In genomic region chr6:5522147-5522546, GRCh38 we compare ENCODE assay signal across 13 cellular contexts.
"Had no signal": no experiment of that assay in that cellular context is flagged by ENCODE, and none has a peak within 500 bp of the region (broad histone marks: within the 10 kb centered on the region; RNA-seq: fewer than 3 reads in every experiment).

No MANE protein-coding gene starts in this region.

- H3K4me3 ChIP-seq: ascending aorta, suprapubic skin, upper lobe of left lung had no signal

- H3K27me3 Mint-ChIP-seq: activated naive CD8-positive, alpha-beta T cell treated with anti-CD3 and anti-CD28 coated beads for 36 hours; activated T-cell treated with anti-CD3 and anti-CD28 coated beads, Interleukin-2, amount 50 U/mL, for 24 hours had no signal

- H3K9me3 Mint-ChIP-seq: activated T-cell treated with anti-CD3 and anti-CD28 coated beads, Interleukin-2, amount 50 U/mL, for 24 hours had no signal

- ATAC-seq: foreskin keratinocyte; left colon; stimulated activated naive CD8-positive, alpha-beta T cell treated with anti-CD3 and anti-CD28 coated beads, Interleukin-15, Interleukin-2, amounts not matched to agents 100 U/mL and 50 U/mL, for 24 hours had no signal

- H3K27me3 ChIP-seq: ascending aorta, foreskin keratinocyte, suprapubic skin, upper lobe of left lung had no signal

- DNase-seq: activated CD4-positive, alpha-beta T cell treated with anti-CD3 and anti-CD28 coated beads for 4 hours; activated effector memory CD4-positive, alpha-beta T cell treated with anti-CD3 and anti-CD28 coated beads, Interleukin-2, amount 50 U/mL, for 16 hours; activated naive CD8-positive, alpha-beta T cell treated with anti-CD3 and anti-CD28 coated beads for 36 hours; activated T-cell treated with anti-CD3 and anti-CD28 coated beads, Interleukin-2, amount 50 U/mL, for 24 hours; foreskin keratinocyte; left colon; stimulated activated CD4-positive, alpha-beta T cell treated with anti-CD3 and anti-CD28 coated beads, Interleukin-12 subunit alpha, Interleukin-12 subunit beta, amount 100 ng/mL, for 4 hours; stimulated activated naive CD8-positive, alpha-beta T cell treated with anti-CD3 and anti-CD28 coated beads, Interleukin-15, Interleukin-2, amounts not matched to agents 100 U/mL and 50 U/mL, for 24 hours; SW 1271; T1000; upper lobe of left lung had no signal

- H3K36me3 ChIP-seq: ascending aorta, suprapubic skin, upper lobe of left lung had no signal

- H3K27ac Mint-ChIP-seq: activated naive CD8-positive, alpha-beta T cell treated with anti-CD3 and anti-CD28 coated beads for 36 hours; activated T-cell treated with anti-CD3 and anti-CD28 coated beads, Interleukin-2, amount 50 U/mL, for 24 hours had no signal

- H3K9me3 ChIP-seq: ascending aorta, suprapubic skin, upper lobe of left lung had no signal

- H3K4me3 Mint-ChIP-seq: activated naive CD8-positive, alpha-beta T cell treated with anti-CD3 and anti-CD28 coated beads for 36 hours; activated T-cell treated with anti-CD3 and anti-CD28 coated beads, Interleukin-2, amount 50 U/mL, for 24 hours had no signal

- H3K4me1 ChIP-seq: ascending aorta, foreskin keratinocyte had no signal
